In the genomic region with DNA sequence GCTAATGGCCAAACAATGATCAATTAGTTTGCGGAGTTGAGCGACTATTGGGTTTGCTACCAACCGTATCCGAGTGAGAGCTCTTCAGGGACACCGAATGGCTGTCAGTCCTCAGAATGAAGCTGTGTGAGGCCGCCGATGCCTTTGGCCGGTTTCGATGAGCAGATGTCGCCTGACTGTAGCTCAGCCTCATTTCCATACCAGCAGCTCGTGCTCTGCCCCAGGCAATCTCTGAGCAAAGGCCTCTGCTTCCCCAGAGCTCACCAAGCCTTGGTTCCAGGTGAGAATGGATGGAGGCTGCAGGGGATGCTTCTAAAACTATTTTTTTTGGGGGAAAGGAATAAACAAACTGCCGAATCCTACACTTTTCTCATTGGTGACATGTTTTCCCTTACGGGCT, we compare ENCODE assay signal across 16 cellular contexts.
DNase-seq lines count a peak whose midpoint lies in the region; ATAC-seq and TF ChIP-seq lines count a peak whose summit lies in the region.
"Had no signal": no experiment of that assay in that cellular context is flagged by ENCODE, and none has a peak within 500 bp of the region (broad histone marks: within the 10 kb centered on the region; RNA-seq: fewer than 3 reads in every experiment).

No MANE protein-coding gene starts in this region.

- H2BK15ac ChIP-seq in neuronal stem cell (ENCODE audit: low read length), result no peak overlapping the region

- no peak overlapping the region for H2BK5ac ChIP-seq in neuronal stem cell (ENCODE audit: low read length)

- H3K79me2 ChIP-seq in GM23338 (replicated peaks; ENCODE audit: insufficient read depth), result no peaks in the 10 kb centered on the region

- peak overlapping the region; percentile 18 for H3K9ac ChIP-seq in neuronal stem cell (ENCODE audit: low read depth, low read length, poor library complexity)
- H3K9ac ChIP-seq: BLaER1 treated with 17β-estradiol and CSF1 and Interleukin-3, amounts not matched to agents 10 nM and 100 nM; GM23248 had no signal

- H3K9me3 Mint-ChIP-seq in GM23338 (peaks cover 92% of the 10 kb centered on the region), glutamatergic neuron (ENCODE audit: unreplicated experiment) (peaks cover 7% of the 10 kb centered on the region)
- H3K9me3 Mint-ChIP-seq in activated naive CD8-positive, alpha-beta T cell treated with anti-CD3 and anti-CD28 coated beads for 36 hours, result no peaks in the 10 kb centered on the region

- no peak overlapping the region for H3K4ac ChIP-seq in neuronal stem cell (ENCODE audit: low read length)

- no peak overlapping the region for H3K23ac ChIP-seq in neuronal stem cell (ENCODE audit: low read depth, low read length, poor library complexity)

- H4K20me1 ChIP-seq in GM23338 (replicated peaks; ENCODE audit: insufficient read depth), result no peaks in the 10 kb centered on the region
- H4K20me1 ChIP-seq: BLaER1 treated with 17β-estradiol and CSF1 and Interleukin-3, amounts not matched to agents 10 nM and 100 nM had no signal

- H3K27ac ChIP-seq in GM23338 (ENCODE audit: low read depth) (no peak overlapping the region), neuronal stem cell (replicated peaks; ENCODE audit: low read length) (no peak overlapping the region)
- H3K27ac ChIP-seq: BLaER1 treated with 17β-estradiol and CSF1 and Interleukin-3, amounts not matched to agents 10 nM and 100 nM; GM23248 had no signal

- H2BK12ac ChIP-seq in neuronal stem cell (ENCODE audit: low read length), result no peak overlapping the region

- H3K9me2 ChIP-seq in GM23338 (ENCODE audit: insufficient read depth), result no peaks in the 10 kb centered on the region

- H3K27me3 Mint-ChIP-seq in GM23338 (ENCODE audit: insufficient read depth, low read depth, poor library complexity) (peaks cover 3% of the 10 kb centered on the region), glutamatergic neuron (ENCODE audit: unreplicated experiment) (peaks cover 2% of the 10 kb centered on the region)
- peaks cover 4% of the 10 kb centered on the region for H3K27me3 Mint-ChIP-seq in activated naive CD8-positive, alpha-beta T cell treated with anti-CD3 and anti-CD28 coated beads for 36 hours

- H4K91ac ChIP-seq in neuronal stem cell (ENCODE audit: low read depth, low read length, poor library complexity), result no peak overlapping the region

- peaks cover 0 to 12% of the 10 kb centered on the region in 2 donors for H3K9me3 ChIP-seq in neuronal stem cell (replicated peaks in 1 of 2; ENCODE audit: control insufficient read depth in 2 of 2, insufficient read depth in 1 of 2, low read depth in 1 of 2, low read length in 2 of 2)

- no peak overlapping the region for H2BK120ac ChIP-seq in neuronal stem cell (ENCODE audit: low read depth, low read length)

- H3K4me1 ChIP-seq in GM23338 (ENCODE audit: insufficient read depth), result no peaks in the 10 kb centered on the region
- peaks cover 0 to 6% of the 10 kb centered on the region in 2 donors for H3K4me1 ChIP-seq in neuronal stem cell (ENCODE audit: control insufficient read depth in 2 of 2, insufficient read depth in 1 of 2, low read depth in 1 of 2, low read length in 2 of 2)
- H3K4me1 ChIP-seq: BLaER1 treated with 17β-estradiol and CSF1 and Interleukin-3, amounts not matched to agents 10 nM and 100 nM had no signal

- H3K4me2 ChIP-seq in GM23338 (no peak overlapping the region), neuronal stem cell (ENCODE audit: insufficient read depth, low read length, poor library complexity, severe bottlenecking) (no peak overlapping the region)
- H3K4me2 ChIP-seq: BLaER1 treated with 17β-estradiol and CSF1 and Interleukin-3, amounts not matched to agents 10 nM and 100 nM had no signal

- peak overlapping the region; percentile 56 for H3K18ac ChIP-seq in neuronal stem cell (ENCODE audit: low read length)

- H3F3A ChIP-seq in GM23338 (replicated peaks; ENCODE audit: low read depth), result no peaks in the 10 kb centered on the region

- DNase-seq in GM23338 (ENCODE audit: low spot score) (no peak), NCI-H526 treated with DMSO at 0.1 percent for 48 hours (lab: John Stamatoyannopoulos, UW) (peak; percentile 69), glutamatergic neuron (peak; percentile 58), neuronal stem cell (ENCODE audit: low spot score) (no peak), NCI-H1092 treated with DMSO at 0.1 percent for 48 hours (lab: John Stamatoyannopoulos, UW) (no peak), NK-92 (lab: John Stamatoyannopoulos, UW; ENCODE audit: unreplicated experiment) (no peak)
- no peak for DNase-seq in activated CD4-positive, alpha-beta T cell treated with anti-CD3 and anti-CD28 coated beads, Interleukin-2, amount 50 U/mL, for 48 hours
- DNase-seq in activated naive CD8-positive, alpha-beta T cell treated with anti-CD3 and anti-CD28 coated beads for 36 hours, result no peak
- DNase-seq: ACHN; Calu3; CD4-positive, CD25-positive, alpha-beta regulatory T cell; DMS 273 treated with DMSO at 0.1 percent for 48 hours; GM23248; H7 had no signal

- no peak overlapping the region for H3K4me3 ChIP-seq in GM23338
- no peak overlapping the region for H3K4me3 ChIP-seq in neuronal stem cell (ENCODE audit: low read length in 2 of 2)
- H3K4me3 ChIP-seq: BLaER1 treated with 17β-estradiol and CSF1 and Interleukin-3, amounts not matched to agents 10 nM and 100 nM; GM12878; GM23248 had no signal

- H3K27me3 ChIP-seq in GM23338 (ENCODE audit: insufficient read depth) (no peaks in the 10 kb centered on the region), neuronal stem cell (ENCODE audit: control insufficient read depth in 3 of 3, insufficient read depth in 3 of 3, low read depth in 1 of 3, low read length in 3 of 3) (peaks cover 0 to 5% (median 0%) of the 10 kb centered on the region in 3 experiments)
- H3K27me3 ChIP-seq: BLaER1 treated with 17β-estradiol and CSF1 and Interleukin-3, amounts not matched to agents 10 nM and 100 nM had no signal

- peak overlapping the region; percentile 69; the same call in 1 of the 2 replicates for H2AFZ ChIP-seq in GM23338
- no peak overlapping the region for H2AFZ ChIP-seq in neuronal stem cell (ENCODE audit: low read length)
- H2AFZ ChIP-seq: GM23248 had no signal

- ATAC-seq in GM23338, result no peak
- ATAC-seq: GM12878 had no signal

- no peak overlapping the region for H2AK5ac ChIP-seq in neuronal stem cell (ENCODE audit: low read depth, low read length)

- WGBS in neuronal stem cell (ENCODE audit: extremely low coverage in 2 of 2, insufficient read length in 2 of 2, insufficient replicate concordance in 1 of 2), 2 donors, result no CpG with 5 or more reads among the region's 13 CpGs

- H3K27ac Mint-ChIP-seq in GM23338, result no peak overlapping the region
- H3K27ac Mint-ChIP-seq in glutamatergic neuron (ENCODE audit: unreplicated experiment), result no peak overlapping the region
- H3K27ac Mint-ChIP-seq in activated naive CD8-positive, alpha-beta T cell treated with anti-CD3 and anti-CD28 coated beads for 36 hours, result no peak overlapping the region
- H3K27ac Mint-ChIP-seq: CD4-positive, CD25-positive, alpha-beta regulatory T cell had no signal

- H4K8ac ChIP-seq in neuronal stem cell (ENCODE audit: low read depth, low read length), result no peak overlapping the region

- TF ChIP-seq CTCF in GM23338 (conservative IDR thresholded peaks at IDR 0.05; ENCODE audit: low read depth in 2 of 2) (no peak), glutamatergic neuron (IDR thresholded peaks at IDR 0.05; ENCODE audit: partially characterized antibody, unreplicated experiment) (no peak)

- no peaks in the 10 kb centered on the region; the same call in 1 of the 2 replicates for H3K36me3 ChIP-seq in GM23338 (ENCODE audit: insufficient read depth)
- H3K36me3 ChIP-seq in neuronal stem cell (replicated peaks in 1 of 2; ENCODE audit: control insufficient read depth in 2 of 2, insufficient read depth in 2 of 2, low read length in 2 of 2), result peaks cover 0 to 3% of the 10 kb centered on the region in 2 donors
- H3K36me3 ChIP-seq: BLaER1 treated with 17β-estradiol and CSF1 and Interleukin-3, amounts not matched to agents 10 nM and 100 nM had no signal

- H3K4me1 Mint-ChIP-seq in GM23338 (peaks cover 2% of the 10 kb centered on the region; the same call in 2 of the 3 replicates), glutamatergic neuron (ENCODE audit: low read depth, unreplicated experiment) (peaks cover 3% of the 10 kb centered on the region)
- H3K4me1 Mint-ChIP-seq in activated naive CD8-positive, alpha-beta T cell treated with anti-CD3 and anti-CD28 coated beads for 36 hours, result no peaks in the 10 kb centered on the region
- H3K4me1 Mint-ChIP-seq: CD4-positive, CD25-positive, alpha-beta regulatory T cell had no signal

- no peaks in the 10 kb centered on the region for H3K79me1 ChIP-seq in neuronal stem cell (ENCODE audit: low read depth, low read length)

- no peak overlapping the region for H3K14ac ChIP-seq in neuronal stem cell (ENCODE audit: low read length)

- H3K4me3 Mint-ChIP-seq in GM23338, result no peak overlapping the region
- H3K4me3 Mint-ChIP-seq in glutamatergic neuron (ENCODE audit: unreplicated experiment), result no peak overlapping the region
- no peak overlapping the region for H3K4me3 Mint-ChIP-seq in activated naive CD8-positive, alpha-beta T cell treated with anti-CD3 and anti-CD28 coated beads for 36 hours
- H3K4me3 Mint-ChIP-seq: CD4-positive, CD25-positive, alpha-beta regulatory T cell had no signal

- H3K36me3 Mint-ChIP-seq in GM23338 (ENCODE audit: low read depth) (peaks cover 33% of the 10 kb centered on the region), glutamatergic neuron (ENCODE audit: unreplicated experiment) (peaks cover 8% of the 10 kb centered on the region)
- no peaks in the 10 kb centered on the region for H3K36me3 Mint-ChIP-seq in activated naive CD8-positive, alpha-beta T cell treated with anti-CD3 and anti-CD28 coated beads for 36 hours
- H3K36me3 Mint-ChIP-seq: CD4-positive, CD25-positive, alpha-beta regulatory T cell had no signal

TF ChIP-seq in GM23338, 12 proteins besides CTCF, POLR2A, EP300 and RAD21 (continues in another document):
- TF ChIP-seq EZH2phosphoT487 (IDR thresholded peaks at IDR 0.05; ENCODE audit: unreplicated experiment) (no peak), POLR2AphosphoS5 (IDR thresholded peaks at IDR 0.05; ENCODE audit: low read depth) (no peak), CREB1 (CRISPR knock-in tag; IDR thresholded peaks at IDR 0.05; ENCODE audit: low read depth) (no peak), NANOG (IDR thresholded peaks at IDR 0.05; ENCODE audit: borderline replicate concordance) (no peak)
- TF ChIP-seq, protein P1, sequence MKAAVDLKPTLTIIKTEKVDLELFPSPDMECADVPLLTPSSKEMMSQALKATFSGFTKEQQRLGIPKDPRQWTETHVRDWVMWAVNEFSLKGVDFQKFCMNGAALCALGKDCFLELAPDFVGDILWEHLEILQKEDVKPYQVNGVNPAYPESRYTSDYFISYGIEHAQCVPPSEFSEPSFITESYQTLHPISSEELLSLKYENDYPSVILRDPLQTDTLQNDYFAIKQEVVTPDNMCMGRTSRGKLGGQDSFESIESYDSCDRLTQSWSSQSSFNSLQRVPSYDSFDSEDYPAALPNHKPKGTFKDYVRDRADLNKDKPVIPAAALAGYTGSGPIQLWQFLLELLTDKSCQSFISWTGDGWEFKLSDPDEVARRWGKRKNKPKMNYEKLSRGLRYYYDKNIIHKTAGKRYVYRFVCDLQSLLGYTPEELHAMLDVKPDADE (IDR thresholded peaks at IDR 0.05), result no peak

Comparison
In these comparisons a context has a peak if more than half of its experiments do, and no peak if none do; other contexts are left out.
1. DNase-seq: peak in NCI-H526 treated with DMSO at 0.1 percent for 48 hours (single experiment) and glutamatergic neuron (single experiment); none in GM23338 (single experiment), neuronal stem cell (single experiment), activated CD4-positive, alpha-beta T cell treated with anti-CD3 and anti-CD28 coated beads, Interleukin-2, amount 50 U/mL, for 48 hours (0 of 2), NCI-H1092 treated with DMSO at 0.1 percent for 48 hours (single experiment), NK-92 (single experiment) and activated naive CD8-positive, alpha-beta T cell treated with anti-CD3 and anti-CD28 coated beads for 36 hours (single experiment).